Comparison of ENCODE assay signal across 22 cellular contexts in genomic region chr3:35137612-35138011, GRCh38.
"Had no signal": no experiment of that assay in that cellular context is flagged by ENCODE, and none has a peak within 500 bp of the region (broad histone marks: within the 10 kb centered on the region; RNA-seq: fewer than 3 reads in every experiment).

No MANE protein-coding gene starts in this region.

- H3K36me3 Mint-ChIP-seq: activated naive CD4-positive, alpha-beta T cell treated with anti-CD3 and anti-CD28 coated beads, Interleukin-2, amount 10 ng/mL, durations not matched to agents 7 days and 5 days; activated naive CD8-positive, alpha-beta T cell treated with anti-CD3 and anti-CD28 coated beads for 36 hours had no signal

- DNase-seq: activated CD4-positive, alpha-beta T cell treated with anti-CD3 and anti-CD28 coated beads for 4 hours; activated CD8-positive, alpha-beta memory T cell treated with anti-CD3 and anti-CD28 coated beads, Interleukin-2, amount 50 U/mL, for 4 hours; activated CD8-positive, alpha-beta T cell treated with anti-CD3 and anti-CD28 coated beads for 36 hours; activated gamma-delta T cell treated with Interleukin-2 at 50 U/mL for 16 hours; activated naive CD4-positive, alpha-beta T cell treated with anti-CD3 and anti-CD28 coated beads, Interleukin-2, amount 10 ng/mL, durations not matched to agents 7 days and 5 days; activated naive CD8-positive, alpha-beta T cell treated with anti-CD3 and anti-CD28 coated beads for 36 hours; activated T-cell treated with anti-CD3 and anti-CD28 coated beads, Interleukin-2, amount 50 U/mL, for 72 hours; brain microvascular endothelial cell; IMR-90; Kasumi-1; KBM-7; NCI-H1048; NCI-H146; NCI-H187 treated with DMSO at 0.1 percent for 48 hours; NCI-H446; NCI-H524; SW 1271 had no signal

- H3K27ac Mint-ChIP-seq: activated CD8-positive, alpha-beta T cell treated with anti-CD3 and anti-CD28 coated beads for 36 hours; activated naive CD4-positive, alpha-beta T cell treated with anti-CD3 and anti-CD28 coated beads, Interleukin-2, amount 10 ng/mL, durations not matched to agents 7 days and 5 days; activated naive CD8-positive, alpha-beta T cell treated with anti-CD3 and anti-CD28 coated beads for 36 hours; activated T-cell treated with anti-CD3 and anti-CD28 coated beads, Interleukin-2, amount 50 U/mL, for 72 hours; activated T-helper 2 cell treated with anti-CD3 and anti-CD28 coated beads, Interferon-gamma antibody, Interleukin-2, Interleukin-4, amounts not matched to agents 10 μg/mL and 5 μg/mL and 100 μg/mL, durations not matched to agents 14 hours and 24 hours and 36 hours had no signal

- H3K4me3 ChIP-seq: SJSA1 had no signal

- ATAC-seq: activated CD4-positive, CD25-positive, alpha-beta regulatory T cell treated with anti-CD3 and anti-CD28 coated beads, Interleukin-2, amount 50 U/mL, for 24 hours; activated CD8-positive, alpha-beta T cell treated with anti-CD3 and anti-CD28 coated beads for 36 hours; activated T-cell treated with anti-CD3 and anti-CD28 coated beads, Interleukin-2, amount 50 U/mL, for 72 hours; Right ventricle myocardium inferior; SK-N-SH treated with all-trans-retinoic acid at 6 μM for 48 hours had no signal

- H3K27me3 ChIP-seq: brain microvascular endothelial cell, SJSA1 had no signal

- H3K4me1 Mint-ChIP-seq: activated naive CD4-positive, alpha-beta T cell treated with anti-CD3 and anti-CD28 coated beads, Interleukin-2, amount 10 ng/mL, durations not matched to agents 7 days and 5 days; activated naive CD8-positive, alpha-beta T cell treated with anti-CD3 and anti-CD28 coated beads for 36 hours had no signal

- H3K27me3 Mint-ChIP-seq: activated CD8-positive, alpha-beta T cell treated with anti-CD3 and anti-CD28 coated beads for 36 hours; activated naive CD4-positive, alpha-beta T cell treated with anti-CD3 and anti-CD28 coated beads, Interleukin-2, amount 10 ng/mL, durations not matched to agents 7 days and 5 days; activated naive CD8-positive, alpha-beta T cell treated with anti-CD3 and anti-CD28 coated beads for 36 hours had no signal

- H3K36me3 ChIP-seq: brain microvascular endothelial cell, SJSA1 had no signal

- H3K4me3 Mint-ChIP-seq: activated CD8-positive, alpha-beta T cell treated with anti-CD3 and anti-CD28 coated beads for 36 hours; activated naive CD4-positive, alpha-beta T cell treated with anti-CD3 and anti-CD28 coated beads, Interleukin-2, amount 10 ng/mL, durations not matched to agents 7 days and 5 days; activated naive CD8-positive, alpha-beta T cell treated with anti-CD3 and anti-CD28 coated beads for 36 hours; activated T-cell treated with anti-CD3 and anti-CD28 coated beads, Interleukin-2, amount 50 U/mL, for 72 hours had no signal

- H3K4me1 ChIP-seq: SJSA1 had no signal

- H3K27ac ChIP-seq: brain microvascular endothelial cell, SJSA1 had no signal
